21 cellular contexts compared by ENCODE assay signal in the genomic region with DNA sequence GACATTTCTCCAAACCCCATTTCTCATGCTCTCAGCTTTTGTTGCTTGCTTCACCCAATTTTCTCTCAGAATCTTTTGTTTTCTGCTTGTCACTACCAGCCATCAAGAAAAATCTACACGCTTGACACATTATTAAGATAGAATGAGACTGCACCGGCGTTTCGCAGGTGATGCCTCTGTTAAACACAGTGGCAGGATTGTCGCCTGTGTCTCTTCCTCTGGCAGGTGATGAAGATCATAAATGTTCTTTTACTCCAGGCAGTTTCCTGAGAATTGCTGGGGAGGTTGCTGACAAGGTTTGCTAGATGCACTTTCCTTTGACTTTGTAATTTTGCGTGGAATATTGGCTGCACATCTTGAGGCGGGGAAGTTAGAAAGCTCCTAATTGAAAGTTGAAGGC.
"Had no signal": no experiment of that assay in that cellular context is flagged by ENCODE, and none has a peak within 500 bp of the region (broad histone marks: within the 10 kb centered on the region; RNA-seq: fewer than 3 reads in every experiment).

No MANE protein-coding gene starts in this region.

- DNase-seq: activated B cell treated with CpG ODN at 0.5 μM for 24 hours; activated CD4-positive, alpha-beta memory T cell treated with anti-CD3 and anti-CD28 coated beads, Interleukin-2, amount 10 ng/mL, durations not matched to agents 7 days and 5 days; activated CD4-positive, alpha-beta T cell treated with anti-CD3 and anti-CD28 coated beads for 1 hour; activated CD4-positive, alpha-beta T cell treated with anti-CD3 and anti-CD28 coated beads, Interleukin-2, amount 10 ng/mL, durations not matched to agents 7 days and 5 days; activated CD8-positive, alpha-beta memory T cell treated with anti-CD3 and anti-CD28 coated beads, Interleukin-2, amount 50 U/mL, for 4 hours; activated naive CD8-positive, alpha-beta T cell treated with anti-CD3 and anti-CD28 coated beads, Interleukin-2, amount 50 U/mL, for 24 hours; activated T-cell treated with anti-CD3 and anti-CD28 coated beads, Interleukin-2, amount 50 U/mL, for 72 hours; amniotic stem cell; body of pancreas; Kasumi-1; NCI-H1105 treated with DMSO at 0.1 percent for 48 hours; NCI-H1436 treated with DMSO at 0.1 percent for 48 hours; NCI-H187 treated with DMSO at 0.1 percent for 48 hours; NCI-H2081 treated with DMSO at 0.1 percent for 48 hours; NCI-H446; NCI-H524; SHP77; SW 1271; T-helper 9 cell had no signal

- H3K27ac Mint-ChIP-seq: activated B cell treated with CpG ODN at 0.5 μM for 24 hours; activated CD4-positive, alpha-beta memory T cell treated with anti-CD3 and anti-CD28 coated beads, Interleukin-2, amount 10 ng/mL, durations not matched to agents 7 days and 5 days; activated CD4-positive, alpha-beta T cell treated with anti-CD3 and anti-CD28 coated beads, Interleukin-2, amount 10 ng/mL, durations not matched to agents 7 days and 5 days; activated naive CD8-positive, alpha-beta T cell treated with anti-CD3 and anti-CD28 coated beads, Interleukin-2, amount 50 U/mL, for 24 hours had no signal

- H3K4me3 Mint-ChIP-seq: activated B cell treated with CpG ODN at 0.5 μM for 24 hours; activated CD4-positive, alpha-beta memory T cell treated with anti-CD3 and anti-CD28 coated beads, Interleukin-2, amount 10 ng/mL, durations not matched to agents 7 days and 5 days; activated CD4-positive, alpha-beta T cell treated with anti-CD3 and anti-CD28 coated beads, Interleukin-2, amount 10 ng/mL, durations not matched to agents 7 days and 5 days; activated naive CD8-positive, alpha-beta T cell treated with anti-CD3 and anti-CD28 coated beads, Interleukin-2, amount 50 U/mL, for 24 hours; activated T-cell treated with anti-CD3 and anti-CD28 coated beads, Interleukin-2, amount 50 U/mL, for 72 hours had no signal

- ATAC-seq: activated naive CD4-positive, alpha-beta T cell treated with anti-CD3 and anti-CD28 coated beads, Interleukin-2, amount 50 U/mL, for 72 hours; activated naive CD8-positive, alpha-beta T cell treated with anti-CD3 and anti-CD28 coated beads, Interleukin-2, amount 50 U/mL, for 24 hours; activated T-cell treated with anti-CD3 and anti-CD28 coated beads, Interleukin-2, amount 50 U/mL, for 72 hours; body of pancreas; SK-N-SH treated with all-trans-retinoic acid at 6 μM for 48 hours had no signal

- H3K27me3 Mint-ChIP-seq: activated B cell treated with CpG ODN at 0.5 μM for 24 hours; activated CD4-positive, alpha-beta memory T cell treated with anti-CD3 and anti-CD28 coated beads, Interleukin-2, amount 10 ng/mL, durations not matched to agents 7 days and 5 days; activated CD4-positive, alpha-beta T cell treated with anti-CD3 and anti-CD28 coated beads, Interleukin-2, amount 10 ng/mL, durations not matched to agents 7 days and 5 days; activated naive CD8-positive, alpha-beta T cell treated with anti-CD3 and anti-CD28 coated beads, Interleukin-2, amount 50 U/mL, for 24 hours had no signal
